In the genomic region with DNA sequence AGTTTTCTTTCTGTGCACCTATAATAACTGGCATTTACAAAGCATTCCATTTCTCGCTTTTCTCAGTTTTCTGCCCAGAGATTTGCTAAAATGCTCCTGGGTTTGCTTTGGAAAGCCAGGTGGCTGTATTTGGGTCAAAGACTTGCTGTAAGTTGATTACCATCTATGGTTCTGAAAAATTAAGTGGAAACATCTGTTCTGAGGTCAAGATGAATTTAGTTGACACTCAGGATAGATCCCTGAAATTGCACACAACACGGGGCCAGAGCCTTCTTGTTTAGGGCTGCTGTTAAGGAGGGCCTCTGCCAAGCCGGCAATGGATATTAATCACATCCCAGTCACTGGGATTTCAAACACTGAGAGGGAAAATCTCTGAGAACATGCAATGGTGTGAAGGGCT, we compare ENCODE assay signal across 24 cellular contexts.
DNase-seq lines count a peak whose midpoint lies in the region; ATAC-seq, FAIRE-seq and TF ChIP-seq lines count a peak whose summit lies in the region.
"Had no signal": no experiment of that assay in that cellular context is flagged by ENCODE, and none has a peak within 500 bp of the region (broad histone marks: within the 10 kb centered on the region; RNA-seq: fewer than 3 reads in every experiment).

No MANE protein-coding gene starts in this region.

- no peaks in the 10 kb centered on the region for H3K27me3 Mint-ChIP-seq in mesothelial cell of epicardium (ENCODE audit: low read depth)

- H3K9me3 ChIP-seq in SJCRH30 (replicated peaks) (no peaks in the 10 kb centered on the region), transverse colon (no peaks in the 10 kb centered on the region), body of pancreas (no peaks in the 10 kb centered on the region)
- H3K9me3 ChIP-seq: BLaER1 had no signal

- H3K4me3 Mint-ChIP-seq in mesothelial cell of epicardium = no peak overlapping the region

- peaks cover 54% of the 10 kb centered on the region for H3K4me1 Mint-ChIP-seq in mesothelial cell of epicardium
- H3K4me1 Mint-ChIP-seq: CD4-positive, alpha-beta memory T cell had no signal

- in situ Hi-C loops in transverse colon (cut with MboI; ENCODE audit: low pct_ligation_motif_present in 1 of 4, low pct_unique_long_range_greater_than_20kb in 1 of 4, low sequenced_read_pairs in 3 of 4) = no loop called here

- FAIRE-seq in endometrium (lab: Jason Lieb, UNC) = peak; percentile 83
- FAIRE-seq: GM12891, H54 had no signal

- intact Hi-C loops in transverse colon (cut with DNase I; ENCODE audit: low total_unique reads) = no loop called here
- intact Hi-C loops in body of pancreas (cut with DNase I) = no loop called here

- TF ChIP-seq POLR2A in transverse colon (IDR thresholded peaks at IDR 0.05) (no peak), body of pancreas (IDR thresholded peaks at IDR 0.05) (no peak)

- no peaks in the 10 kb centered on the region for H3K9me3 Mint-ChIP-seq in mesothelial cell of epicardium

- H3K36me3 ChIP-seq in SJCRH30 = no peaks in the 10 kb centered on the region
- H3K36me3 ChIP-seq in transverse colon = no peaks in the 10 kb centered on the region
- no peaks in the 10 kb centered on the region for H3K36me3 ChIP-seq in body of pancreas (replicated peaks in 1 of 2; ENCODE audit: insufficient read depth in 1 of 2, low read depth in 2 of 2)
- H3K36me3 ChIP-seq: BLaER1 had no signal

- no peak for TF ChIP-seq EP300 in transverse colon (IDR thresholded peaks at IDR 0.05; ENCODE audit: low read depth)

- peaks cover 59% of the 10 kb centered on the region for H3K4me1 ChIP-seq in SJCRH30
- peaks cover 0 to 6% (median 2%) of the 10 kb centered on the region in 4 donors for H3K4me1 ChIP-seq in transverse colon
- H3K4me1 ChIP-seq in body of pancreas = no peaks in the 10 kb centered on the region
- H3K4me1 ChIP-seq: BLaER1 had no signal

- no peaks in the 10 kb centered on the region for H3K36me3 Mint-ChIP-seq in mesothelial cell of epicardium
- H3K36me3 Mint-ChIP-seq: CD4-positive, alpha-beta memory T cell had no signal

- H3K27ac ChIP-seq in SJCRH30 (peak overlapping the region; percentile 98), transverse colon (peak overlapping the region in 1 of 4 donors; percentile 2), body of pancreas (no peak overlapping the region)
- H3K27ac ChIP-seq: BLaER1, KMS-11 had no signal

- peak overlapping the region; percentile 39 for H3K27ac Mint-ChIP-seq in mesothelial cell of epicardium
- H3K27ac Mint-ChIP-seq: CD4-positive, alpha-beta memory T cell had no signal

- DNase-seq in AG09309 (ENCODE audit: low read depth) (peak; percentile 23), SJCRH30 (peak; percentile 32 to 47), mesothelial cell of epicardium (ENCODE audit: low spot score in 2 of 2, unreplicated experiment in 2 of 2) (no peak), transverse colon (no peak), NAMALWA (ENCODE audit: low spot score) (no peak), body of pancreas (no peak)
- DNase-seq: Calu3; CD4-positive, alpha-beta memory T cell; DMS53; MV-4-11; NCI-H1417; NCI-H187; NCI-H2107; NCI-H2227 treated with DMSO at 0.1 percent for 48 hours; NCI-H510A treated with DMSO at 0.1 percent for 48 hours; NCI-H774; RPMI8226; SHP77 treated with DMSO at 0.1 percent for 48 hours had no signal

- no peak for ATAC-seq in HG03025 (IDR thresholded peaks at IDR 0.05; ENCODE audit: low FRiP score, unreplicated experiment)
- ATAC-seq in body of pancreas = no peak

- H3K27me3 ChIP-seq in SJCRH30 (no peaks in the 10 kb centered on the region), transverse colon (no peaks in the 10 kb centered on the region), body of pancreas (no peaks in the 10 kb centered on the region)
- H3K27me3 ChIP-seq: BLaER1 had no signal

- WGBS in transverse colon (ENCODE audit: low coverage in 1 of 2), 2 donors = 48 to 56% methylated on average over 3 of the region's 3 CpGs
- 50 to 64% methylated on average over 3 of the region's 3 CpGs for WGBS in body of pancreas, 2 donors

- H3K4me3 ChIP-seq in AG09309 (ENCODE audit: control insufficient read depth, low read depth, low read length) (no peak overlapping the region), SJCRH30 (no peak overlapping the region), transverse colon (no peak overlapping the region), body of pancreas (no peak overlapping the region)
- H3K4me3 ChIP-seq: BLaER1 had no signal

- TF ChIP-seq CTCF in AG09309 (IDR thresholded peaks at IDR 0.05; ENCODE audit: control insufficient read depth, insufficient read depth, low read depth, low read length, missing control alignments) (no peak), mesothelial cell of epicardium (IDR thresholded peaks at IDR 0.05; ENCODE audit: unreplicated experiment) (no peak), transverse colon (IDR thresholded peaks at IDR 0.05) (no peak), body of pancreas (IDR thresholded peaks at IDR 0.05) (no peak)

Comparison
In these comparisons a context has a peak if more than half of its experiments do, and no peak if none do; other contexts are left out.
1. DNase-seq: peak in AG09309 (single experiment) and SJCRH30 (2 of 2); none in mesothelial cell of epicardium (0 of 2), transverse colon (single experiment), NAMALWA (single experiment) and body of pancreas (0 of 4).